Comparison of ENCODE assay signal across 8 cellular contexts in genomic region chr10:77637986-77638765, GRCh38. TPM values are rescaled to one million over a fixed set of nuclear protein-coding genes. Genes with fewer than 3 reads are reported as not detected.
DNase-seq lines count a peak whose midpoint lies in the region; ATAC-seq and TF ChIP-seq lines count a peak whose summit lies in the region.

No MANE protein-coding gene starts in this region.

- H2BK12ac ChIP-seq in trophoblast cell (ENCODE audit: low read length) = peak overlapping the region; percentile 80

- H3K4me3 ChIP-seq in foreskin fibroblast (ENCODE audit: low read depth in 1 of 2, low read length in 2 of 2) (peak overlapping the region; percentile 45 to 89), trophoblast cell (ENCODE audit: low read depth, low read length) (peak overlapping the region; percentile 97)

- peak overlapping the region; percentile 92 for H2AK5ac ChIP-seq in trophoblast cell (ENCODE audit: low read length)

- peak overlapping the region; percentile 68 for H4K8ac ChIP-seq in trophoblast cell (ENCODE audit: low read depth, low read length)

- no peaks in the 10 kb centered on the region for H3K27me3 ChIP-seq in trophoblast cell (ENCODE audit: insufficient read depth, low read length)

- H3K4me3 Mint-ChIP-seq in activated T-cell treated with anti-CD3 and anti-CD28 coated beads, Interleukin-2, amount 50 U/mL, for 4 hours = no peak overlapping the region

- DNase-seq in NOMO-1 treated with DMSO at 0.1 percent for 48 hours (lab: John Stamatoyannopoulos, UW; ENCODE audit: unreplicated experiment) = peak; percentile 8
- DNase-seq in NOMO-1 treated with dmso at 0.1 percent for 144 hours (lab: John Stamatoyannopoulos, UW; ENCODE audit: unreplicated experiment) = no peak
- DNase-seq in RWPE1 (ENCODE audit: low spot score) = no peak
- peak; percentile 48 to 83 for DNase-seq in foreskin fibroblast
- peak in 1 of 2 donors; percentile 14 for DNase-seq in trophoblast cell
- no peak for DNase-seq in OCI-M2 (lab: John Stamatoyannopoulos, UW; ENCODE audit: unreplicated experiment)
- DNase-seq in HuH-7.5 (ENCODE audit: low spot score) = no peak
- no peak for DNase-seq in activated T-cell treated with anti-CD3 and anti-CD28 coated beads, Interleukin-2, amount 50 U/mL, for 4 hours

- H2BK5ac ChIP-seq in trophoblast cell (ENCODE audit: low read depth, low read length, poor library complexity) = peak overlapping the region; percentile 81

- H3K9ac ChIP-seq in trophoblast cell (ENCODE audit: low read length) = peak overlapping the region; percentile 10

- H2AFZ ChIP-seq in trophoblast cell (ENCODE audit: insufficient read depth, low read length, poor library complexity) = peak overlapping the region; percentile 85

- WGBS in trophoblast cell (ENCODE audit: extremely low coverage, insufficient coverage, insufficient read length) = no CpG with 5 or more reads among the region's 104 CpGs

- H3K27ac ChIP-seq in RWPE1 = peak overlapping the region; percentile 67
- H3K27ac ChIP-seq in trophoblast cell (ENCODE audit: low read depth, low read length) = peak overlapping the region; percentile 35

- peak overlapping the region; percentile 91 for H3K4me2 ChIP-seq in trophoblast cell (ENCODE audit: low read length)

- peaks cover 25% of the 10 kb centered on the region for H3K79me2 ChIP-seq in trophoblast cell (ENCODE audit: control insufficient read depth, insufficient read depth, low read length, poor library complexity)

- H4K12ac ChIP-seq in trophoblast cell (ENCODE audit: low read depth, low read length) = peak overlapping the region; percentile 32

- peaks cover 2 to 7% of the 10 kb centered on the region in 2 experiments for H3K36me3 ChIP-seq in trophoblast cell (ENCODE audit: control insufficient read depth in 1 of 2, insufficient read depth in 2 of 2, low read length in 2 of 2)

- peak overlapping the region; percentile 97 for H4K91ac ChIP-seq in trophoblast cell (ENCODE audit: low read depth, low read length)

- peaks cover 10 to 23% of the 10 kb centered on the region in 2 experiments for H3K4me1 ChIP-seq in trophoblast cell (ENCODE audit: control insufficient read depth in 1 of 2, insufficient read depth in 2 of 2, low read length in 2 of 2)

- H3K14ac ChIP-seq in trophoblast cell (ENCODE audit: low read length) = peak overlapping the region; percentile 68

- no peaks in the 10 kb centered on the region for H3K9me3 Mint-ChIP-seq in activated T-cell treated with anti-CD3 and anti-CD28 coated beads, Interleukin-2, amount 50 U/mL, for 4 hours

- H3K9me3 ChIP-seq in trophoblast cell (ENCODE audit: insufficient read depth, low read depth, low read length) = no peaks in the 10 kb centered on the region

- H3K4ac ChIP-seq in trophoblast cell (ENCODE audit: low read depth, low read length) = peak overlapping the region; percentile 44

- H3K36me3 Mint-ChIP-seq in activated T-cell treated with anti-CD3 and anti-CD28 coated beads, Interleukin-2, amount 50 U/mL, for 4 hours (ENCODE audit: insufficient read depth) = no peaks in the 10 kb centered on the region

- TF ChIP-seq CTCF in RWPE1 (conservative IDR thresholded peaks at IDR 0.05; ENCODE audit: low read depth) = no peak
- no peak for TF ChIP-seq CTCF in foreskin fibroblast (IDR thresholded peaks at IDR 0.05; ENCODE audit: low read depth, low read length)

- CTCF ChIA-PET in RWPE1 (lab: Yijun Ruan, JAX) = interaction anchor here (0.6 to 1.3 kb wide), 5 partner anchors 137 to 464 kb away, joined by 3 to 4 read pairs (median 4); no protein-coding TSS in a partner anchor

- H3K23ac ChIP-seq in trophoblast cell (ENCODE audit: low read length) = no peak overlapping the region

- peaks cover 36% of the 10 kb centered on the region for H3K79me1 ChIP-seq in trophoblast cell (ENCODE audit: low read length)

- peaks cover 9% of the 10 kb centered on the region for H3K4me1 Mint-ChIP-seq in activated T-cell treated with anti-CD3 and anti-CD28 coated beads, Interleukin-2, amount 50 U/mL, for 4 hours (ENCODE audit: low read depth)

- peaks cover 63% of the 10 kb centered on the region for H3K27me3 Mint-ChIP-seq in activated T-cell treated with anti-CD3 and anti-CD28 coated beads, Interleukin-2, amount 50 U/mL, for 4 hours (ENCODE audit: low read depth)

- peak overlapping the region; percentile 94 for H2BK120ac ChIP-seq in trophoblast cell (ENCODE audit: insufficient read depth, low read length, poor library complexity)

- H3K18ac ChIP-seq in trophoblast cell (ENCODE audit: low read length) = peak overlapping the region; percentile 97

- POLR2A ChIA-PET in RWPE1 (lab: Yijun Ruan, JAX; ENCODE audit: low non-redundant PET) = no interaction called here

- no peak for ATAC-seq in activated T-cell treated with anti-CD3 and anti-CD28 coated beads, Interleukin-2, amount 50 U/mL, for 4 hours

RNA-seq across cellular contexts. Expression of gene KCNMA1, which starts 0.6 kb away (rescaled TPM):
- 130 and 138 TPM in 2 replicates for polyA plus RNA-seq in trophoblast cell (2013)
- under 1 TPM; 0.10 to 0.60 (median 0.18) TPM for total RNA-seq in activated T-cell treated with anti-CD3 and anti-CD28 coated beads, Interleukin-2, amount 50 U/mL, for 4 hours

Comparison
In these comparisons a context has a peak if more than half of its experiments do, and no peak if none do; other contexts are left out.
1. DNase-seq: peak in NOMO-1 treated with DMSO at 0.1 percent for 48 hours (single experiment) and foreskin fibroblast (2 of 2); none in NOMO-1 treated with dmso at 0.1 percent for 144 hours (single experiment), RWPE1 (single experiment), OCI-M2 (single experiment), HuH-7.5 (single experiment) and activated T-cell treated with anti-CD3 and anti-CD28 coated beads, Interleukin-2, amount 50 U/mL, for 4 hours (single experiment).